Comparison of ENCODE assay signal across 17 cellular contexts in the genomic region with DNA sequence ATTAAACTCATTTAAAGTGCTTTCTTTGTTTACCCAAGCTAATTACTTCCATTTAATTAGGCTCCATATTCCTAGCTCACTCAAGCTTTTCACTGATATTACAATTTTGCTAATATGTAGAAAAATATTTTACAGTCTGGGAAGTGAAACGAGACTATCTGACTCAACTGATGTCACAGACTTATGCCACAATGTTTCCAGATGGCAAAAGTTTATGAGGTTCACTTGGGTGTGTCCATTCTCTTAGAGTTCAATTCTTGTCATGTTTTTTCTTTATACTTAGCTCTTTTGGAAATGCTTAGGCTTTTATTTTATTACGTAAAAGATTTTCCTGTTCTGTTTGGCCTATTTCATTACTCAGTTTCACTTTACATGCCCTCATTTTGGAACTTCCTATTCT. TPM values are rescaled to one million over a fixed set of nuclear protein-coding genes. Genes with fewer than 3 reads are reported as not detected.
DNase-seq lines count a peak whose midpoint lies in the region.
"Had no signal": no experiment of that assay in that cellular context is flagged by ENCODE, and none has a peak within 500 bp of the region (broad histone marks: within the 10 kb centered on the region; RNA-seq: fewer than 3 reads in every experiment).

No MANE protein-coding gene starts in this region.

- no peak overlapping the region for H2BK12ac ChIP-seq in mesenchymal stem cell (ENCODE audit: low read length in 2 of 2)

- H2BK15ac ChIP-seq in mesenchymal stem cell (ENCODE audit: low read depth, poor library complexity, severe bottlenecking): no peak overlapping the region

- no peaks in the 10 kb centered on the region for H3K79me1 ChIP-seq in mesenchymal stem cell (replicated peaks; ENCODE audit: low read length, poor library complexity, severe bottlenecking)

- H2AK5ac ChIP-seq in mesenchymal stem cell (ENCODE audit: low read length, severe bottlenecking): no peak overlapping the region

- WGBS in mesenchymal stem cell: 86% methylated on average over 1 of the region's 2 CpGs

- no peak overlapping the region for H3K4ac ChIP-seq in mesenchymal stem cell (ENCODE audit: low read depth in 1 of 2, low read length in 2 of 2)

- H2BK5ac ChIP-seq in mesenchymal stem cell (ENCODE audit: low read depth, low read length, poor library complexity, severe bottlenecking): no peak overlapping the region

- no peak overlapping the region for H3K18ac ChIP-seq in mesenchymal stem cell (ENCODE audit: low read depth in 1 of 2, low read length in 2 of 2)

- H4K8ac ChIP-seq in mesenchymal stem cell (ENCODE audit: low read length): no peak overlapping the region

- H2AFZ ChIP-seq in mesenchymal stem cell (ENCODE audit: low read depth, low read length): no peak overlapping the region
- H2AFZ ChIP-seq: PC-9 had no signal

- H3K4me3 ChIP-seq in stomach smooth muscle (ENCODE audit: low read length in 2 of 2): no peak overlapping the region
- peak overlapping the region in 1 of 2 experiments; percentile 14 for H3K4me3 ChIP-seq in mesenchymal stem cell (ENCODE audit: insufficient read depth in 1 of 2, low read depth in 1 of 2, low read length in 2 of 2)
- H3K4me3 ChIP-seq: GM12878, PC-9 had no signal

- H4K91ac ChIP-seq in mesenchymal stem cell (ENCODE audit: low read length): no peak overlapping the region

- H3K23ac ChIP-seq in mesenchymal stem cell (ENCODE audit: low read length in 2 of 2): no peak overlapping the region

- H3K14ac ChIP-seq in mesenchymal stem cell (ENCODE audit: low read length in 2 of 2): no peak overlapping the region

- H3K9ac ChIP-seq in stomach smooth muscle (ENCODE audit: low read length in 2 of 2) (no peak overlapping the region), mesenchymal stem cell (ENCODE audit: low read length) (no peak overlapping the region)

- H3K9me3 ChIP-seq in stomach smooth muscle (ENCODE audit: control insufficient read depth in 2 of 2, low read length in 2 of 2) (no peaks in the 10 kb centered on the region), mesenchymal stem cell (ENCODE audit: control insufficient read depth, low read length) (no peaks in the 10 kb centered on the region)

- H3K36me3 ChIP-seq in stomach smooth muscle (ENCODE audit: control insufficient read depth in 2 of 2, insufficient read depth in 2 of 2, low read length in 2 of 2): no peaks in the 10 kb centered on the region
- no peaks in the 10 kb centered on the region for H3K36me3 ChIP-seq in mesenchymal stem cell (ENCODE audit: control insufficient read depth in 1 of 2, insufficient read depth in 2 of 2, low read depth in 1 of 2, low read length in 2 of 2)

- no peak overlapping the region for H2BK120ac ChIP-seq in mesenchymal stem cell (ENCODE audit: low read depth, low read length)

- peak overlapping the region; percentile 72 for H3K27ac ChIP-seq in stomach smooth muscle (ENCODE audit: low read length)
- H3K27ac ChIP-seq in mesenchymal stem cell (ENCODE audit: low read length, poor library complexity, severe bottlenecking): no peak overlapping the region
- H3K27ac ChIP-seq: PC-9 had no signal

- H3K4me1 ChIP-seq in stomach smooth muscle (ENCODE audit: control insufficient read depth, insufficient read depth, low read length) (no peaks in the 10 kb centered on the region), mesenchymal stem cell (ENCODE audit: control insufficient read depth, insufficient read depth, low read depth, low read length) (peaks cover 18% of the 10 kb centered on the region)

- no peak overlapping the region for H3K4me2 ChIP-seq in mesenchymal stem cell (ENCODE audit: low read length, poor library complexity, severe bottlenecking)
- H3K4me2 ChIP-seq: PC-9 had no signal

- DNase-seq in DMS114 treated with DMSO at 0.1 percent for 48 hours (lab: John Stamatoyannopoulos, UW; ENCODE audit: unreplicated experiment) (peak; percentile 38), MV-4-11 (lab: John Stamatoyannopoulos, UW) (peak; percentile 22), fibroblast of peridontal ligament (ENCODE audit: extremely low read depth) (peak; percentile 12), SW 1271 (lab: John Stamatoyannopoulos, UW) (no peak), mesenchymal stem cell (no peak), Ammon's horn (ENCODE audit: low spot score) (no peak)
- DNase-seq: COR-L47, H9, IMR-90, NCI-H1436, NCI-H2081, NCI-H524 treated with DMSO at 0.1 percent for 48 hours, PC-9 had no signal

- peaks cover 0 to 5% of the 10 kb centered on the region in 2 donors for H3K27me3 ChIP-seq in stomach smooth muscle (ENCODE audit: control insufficient read depth in 1 of 2, insufficient read depth in 2 of 2, low read length in 2 of 2)
- peaks cover 32 to 38% of the 10 kb centered on the region in 2 experiments for H3K27me3 ChIP-seq in mesenchymal stem cell (ENCODE audit: control insufficient read depth in 1 of 2, insufficient read depth in 1 of 2, low read length in 2 of 2)

RNA-seq across cellular contexts. Expression of gene PDZRN4, which starts 2.2 kb away (rescaled TPM):
- polyA plus RNA-seq in mesenchymal stem cell (2013, experiment 1 of 2): 0.37 TPM
- polyA plus RNA-seq in mesenchymal stem cell (2013, experiment 2 of 2): 0.32 TPM
- polyA plus RNA-seq: AG04450, BJ, IMR-90 had no signal

Comparison
In these comparisons a context has a peak if more than half of its experiments do, and no peak if none do; other contexts are left out.
1. DNase-seq: peak in DMS114 treated with DMSO at 0.1 percent for 48 hours (single experiment), MV-4-11 (single experiment) and fibroblast of peridontal ligament (single experiment); none in SW 1271 (0 of 2), mesenchymal stem cell (single experiment) and Ammon's horn (single experiment).